In the genomic region with DNA sequence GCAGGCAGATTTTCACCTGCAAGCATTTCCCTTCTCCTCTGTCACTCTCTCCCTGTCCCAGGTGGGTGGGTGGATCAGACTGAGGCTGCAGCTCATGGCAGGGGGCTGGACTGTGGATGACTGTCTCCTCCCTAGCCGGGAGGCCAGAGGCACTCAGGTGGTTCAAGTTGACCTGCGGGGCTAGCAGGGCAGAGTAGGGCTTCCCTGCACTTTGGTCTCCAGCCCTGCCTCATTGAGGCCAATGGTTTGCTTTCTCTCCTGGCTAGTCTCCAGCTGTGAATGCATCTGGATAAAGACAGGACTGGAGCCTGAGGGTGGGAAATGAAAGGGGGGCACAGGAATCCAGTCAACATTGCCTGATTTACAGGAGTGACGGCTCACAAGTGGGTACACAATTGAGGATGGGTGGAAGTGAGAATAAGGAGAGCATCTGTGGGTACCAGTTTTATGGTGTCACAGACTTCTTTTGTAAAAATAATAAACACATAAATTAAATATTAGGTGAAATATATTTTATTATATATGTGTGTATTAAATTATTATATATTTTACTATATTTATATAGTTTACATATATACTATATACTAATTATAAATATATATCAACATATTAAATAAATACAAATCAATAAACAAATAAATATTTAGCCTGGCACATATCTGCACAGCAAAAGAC, we compare ENCODE assay signal across 1 cellular context.
TF ChIP-seq lines count a peak whose summit lies in the region.

No MANE protein-coding gene starts in this region.

TF ChIP-seq in HepG2, 621 proteins besides CTCF, POLR2A, EP300 and RAD21 (continued from another document and continues in another):
- TF ChIP-seq USF2 (IDR thresholded peaks at IDR 0.05; ENCODE audit: low read depth, low read length) (no peak), USF2 (CRISPR knock-in tag; IDR thresholded peaks at IDR 0.05; ENCODE audit: borderline replicate concordance) (no peak), NFIB (CRISPR knock-in tag; IDR thresholded peaks at IDR 0.05; ENCODE audit: borderline replicate concordance) (no peak), ZNF431 (CRISPR knock-in tag; IDR thresholded peaks at IDR 0.05; ENCODE audit: borderline replicate concordance, low read depth) (peak; percentile 59; the same call in 1 of the 2 replicates), ZNF562 (CRISPR knock-in tag; IDR thresholded peaks at IDR 0.05; ENCODE audit: borderline replicate concordance) (no peak), ZBTB4 (CRISPR knock-in tag; IDR thresholded peaks at IDR 0.05; ENCODE audit: borderline replicate concordance) (no peak), ZNF746 (CRISPR knock-in tag; IDR thresholded peaks at IDR 0.05) (no peak), ZNF563 (CRISPR knock-in tag; IDR thresholded peaks at IDR 0.05) (no peak), DRAP1 (CRISPR knock-in tag; IDR thresholded peaks at IDR 0.05) (peak; percentile 45; the same call in 1 of the 2 replicates), TBX2 (CRISPR knock-in tag; IDR thresholded peaks at IDR 0.05; ENCODE audit: borderline replicate concordance) (peak; percentile 33; the same call in 1 of the 2 replicates), SMAD3 (CRISPR knock-in tag; IDR thresholded peaks at IDR 0.05) (no peak), ZNF317 (CRISPR knock-in tag; IDR thresholded peaks at IDR 0.05) (no peak), TEAD2 (CRISPR knock-in tag; IDR thresholded peaks at IDR 0.05) (no peak), CENPT (CRISPR knock-in tag; IDR thresholded peaks at IDR 0.05; ENCODE audit: low read depth) (no peak), THRA (CRISPR knock-in tag; IDR thresholded peaks at IDR 0.05; ENCODE audit: borderline replicate concordance) (peak; percentile 59; the same call in 1 of the 2 replicates), GATAD1 (CRISPR knock-in tag; IDR thresholded peaks at IDR 0.05) (no peak), GLMP (CRISPR knock-in tag; IDR thresholded peaks at IDR 0.05; ENCODE audit: borderline replicate concordance) (no peak), SP5 (CRISPR knock-in tag; IDR thresholded peaks at IDR 0.05; ENCODE audit: borderline replicate concordance, low read depth) (peak; percentile 68; the same call in 1 of the 2 replicates), TRIM24 (CRISPR knock-in tag; IDR thresholded peaks at IDR 0.05) (no peak), ERF (CRISPR knock-in tag; IDR thresholded peaks at IDR 0.05) (no peak), KLF11 (CRISPR knock-in tag; IDR thresholded peaks at IDR 0.05) (no peak), CCAR2 (optimal IDR thresholded peaks at IDR 0.05; ENCODE audit: low read depth, low read length) (no peak), NKX3-1 (CRISPR knock-in tag; IDR thresholded peaks at IDR 0.05) (no peak), ZSCAN21 (CRISPR knock-in tag; IDR thresholded peaks at IDR 0.05; ENCODE audit: borderline replicate concordance) (no peak), ZKSCAN5 (CRISPR knock-in tag; IDR thresholded peaks at IDR 0.05) (0 out of 2 replicates have a peak, but pooled peaks have one; percentile 50), ZC3H4 (CRISPR knock-in tag; IDR thresholded peaks at IDR 0.05; ENCODE audit: borderline replicate concordance) (no peak), PPARG (CRISPR knock-in tag; conservative IDR thresholded peaks at IDR 0.05) (peak; percentile 46; the same call in 1 of the 2 replicates), KLF13 (CRISPR knock-in tag; IDR thresholded peaks at IDR 0.05) (no peak), TRIM22 (IDR thresholded peaks at IDR 0.05) (no peak), ZNF546 (CRISPR knock-in tag; conservative IDR thresholded peaks at IDR 0.05) (no peak), ZNF234 (CRISPR knock-in tag; conservative IDR thresholded peaks at IDR 0.05) (no peak), DPF2 (CRISPR knock-in tag; IDR thresholded peaks at IDR 0.05; ENCODE audit: borderline replicate concordance, low read depth) (peak; percentile 29; the same call in 1 of the 2 replicates), NFE2L2 (IDR thresholded peaks at IDR 0.05; ENCODE audit: low read length) (no peak), KDM5A (IDR thresholded peaks at IDR 0.05; ENCODE audit: borderline replicate concordance, low read length) (no peak), SNRNP70 (IDR thresholded peaks at IDR 0.05; ENCODE audit: low read depth, low read length) (no peak), TBL1XR1 (IDR thresholded peaks at IDR 0.05; ENCODE audit: borderline replicate concordance, low read length, partially characterized antibody) (no peak), ZBTB49 (CRISPR knock-in tag; IDR thresholded peaks at IDR 0.05; ENCODE audit: borderline replicate concordance) (no peak)
- TF ChIP-seq, protein P1, sequence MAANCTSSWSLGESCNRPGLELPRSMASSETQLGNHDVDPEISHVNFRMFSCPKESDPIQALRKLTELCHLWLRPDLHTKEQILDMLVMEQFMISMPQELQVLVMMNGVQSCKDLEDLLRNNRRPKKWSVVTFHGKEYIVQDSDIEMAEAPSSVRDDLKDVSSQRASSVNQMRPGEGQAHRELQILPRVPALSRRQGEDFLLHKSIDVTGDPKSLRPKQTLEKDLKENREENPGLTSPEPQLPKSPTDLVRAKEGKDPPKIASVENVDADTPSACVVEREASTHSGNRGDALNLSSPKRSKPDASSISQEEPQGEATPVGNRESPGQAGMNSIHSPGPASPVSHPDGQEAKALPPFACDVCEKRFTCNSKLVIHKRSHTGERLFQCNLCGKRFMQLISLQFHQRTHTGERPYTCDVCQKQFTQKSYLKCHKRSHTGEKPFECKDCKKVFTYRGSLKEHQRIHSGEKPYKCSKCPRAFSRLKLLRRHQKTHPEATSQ (CRISPR knock-in tag; IDR thresholded peaks at IDR 0.05; ENCODE audit: borderline replicate concordance): no peak
- TF ChIP-seq, protein P2, sequence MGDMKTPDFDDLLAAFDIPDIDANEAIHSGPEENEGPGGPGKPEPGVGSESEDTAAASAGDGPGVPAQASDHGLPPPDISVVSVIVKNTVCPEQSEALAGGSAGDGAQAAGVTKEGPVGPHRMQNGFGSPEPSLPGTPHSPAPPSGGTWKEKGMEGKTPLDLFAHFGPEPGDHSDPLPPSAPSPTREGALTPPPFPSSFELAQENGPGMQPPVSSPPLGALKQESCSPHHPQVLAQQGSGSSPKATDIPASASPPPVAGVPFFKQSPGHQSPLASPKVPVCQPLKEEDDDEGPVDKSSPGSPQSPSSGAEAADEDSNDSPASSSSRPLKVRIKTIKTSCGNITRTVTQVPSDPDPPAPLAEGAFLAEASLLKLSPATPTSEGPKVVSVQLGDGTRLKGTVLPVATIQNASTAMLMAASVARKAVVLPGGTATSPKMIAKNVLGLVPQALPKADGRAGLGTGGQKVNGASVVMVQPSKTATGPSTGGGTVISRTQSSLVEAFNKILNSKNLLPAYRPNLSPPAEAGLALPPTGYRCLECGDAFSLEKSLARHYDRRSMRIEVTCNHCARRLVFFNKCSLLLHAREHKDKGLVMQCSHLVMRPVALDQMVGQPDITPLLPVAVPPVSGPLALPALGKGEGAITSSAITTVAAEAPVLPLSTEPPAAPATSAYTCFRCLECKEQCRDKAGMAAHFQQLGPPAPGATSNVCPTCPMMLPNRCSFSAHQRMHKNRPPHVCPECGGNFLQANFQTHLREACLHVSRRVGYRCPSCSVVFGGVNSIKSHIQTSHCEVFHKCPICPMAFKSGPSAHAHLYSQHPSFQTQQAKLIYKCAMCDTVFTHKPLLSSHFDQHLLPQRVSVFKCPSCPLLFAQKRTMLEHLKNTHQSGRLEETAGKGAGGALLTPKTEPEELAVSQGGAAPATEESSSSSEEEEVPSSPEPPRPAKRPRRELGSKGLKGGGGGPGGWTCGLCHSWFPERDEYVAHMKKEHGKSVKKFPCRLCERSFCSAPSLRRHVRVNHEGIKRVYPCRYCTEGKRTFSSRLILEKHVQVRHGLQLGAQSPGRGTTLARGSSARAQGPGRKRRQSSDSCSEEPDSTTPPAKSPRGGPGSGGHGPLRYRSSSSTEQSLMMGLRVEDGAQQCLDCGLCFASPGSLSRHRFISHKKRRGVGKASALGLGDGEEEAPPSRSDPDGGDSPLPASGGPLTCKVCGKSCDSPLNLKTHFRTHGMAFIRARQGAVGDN (CRISPR knock-in tag; IDR thresholded peaks at IDR 0.05): peak; percentile 81
